Comparison of ENCODE assay signal across 8 cellular contexts in the genomic region with DNA sequence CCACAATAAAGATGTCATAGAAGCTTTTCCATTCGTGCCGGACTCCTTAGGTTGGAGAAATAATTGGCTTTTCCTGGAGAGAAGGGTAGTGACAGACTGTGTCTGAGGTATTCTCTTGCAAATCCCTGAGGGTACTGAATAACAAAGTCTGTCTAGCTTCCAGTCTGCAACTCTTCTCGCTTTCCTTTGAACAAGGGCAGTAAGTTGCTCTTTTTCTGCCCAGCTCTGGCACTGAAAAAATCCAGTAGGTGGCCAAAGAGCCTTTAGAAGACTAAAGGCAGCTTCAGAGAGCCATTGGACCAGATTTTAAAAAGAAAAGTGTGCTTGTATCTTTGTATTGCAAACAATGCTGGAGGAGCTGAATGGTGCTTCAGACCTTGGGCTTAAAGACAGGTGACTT. TPM values are rescaled to one million over a fixed set of nuclear protein-coding genes. Genes with fewer than 3 reads are reported as not detected.
DNase-seq lines count a peak whose midpoint lies in the region; ATAC-seq and TF ChIP-seq lines count a peak whose summit lies in the region.

No MANE protein-coding gene starts in this region.

- H3K9ac ChIP-seq in HUES6 (ENCODE audit: low read length), result peak overlapping the region; percentile 5

- peak; percentile 21 for ATAC-seq in memory B cell (ENCODE audit: low read depth)
- ATAC-seq in activated CD4-positive, CD25-positive, alpha-beta regulatory T cell treated with anti-CD3 and anti-CD28 coated beads, Interleukin-2, amount 50 U/mL, for 24 hours, result no peak

- H3K4me1 ChIP-seq in HUES6 (ENCODE audit: control insufficient read depth, insufficient read depth, low read length) (peaks cover 26% of the 10 kb centered on the region), Caco-2 (peaks cover 16% of the 10 kb centered on the region)

- CTCF ChIA-PET in Caco-2 (lab: Charles Lee), result interaction anchor here (1.0 kb wide), 1 partner anchor 329 kb away, joined by 4 read pairs; no protein-coding TSS in a partner anchor

- peak overlapping the region; percentile 44; the same call in 1 of the 2 replicates for H3K27ac ChIP-seq in HUES6 (ENCODE audit: low read depth, low read length)

- H3K36me3 ChIP-seq in GM06990 (ENCODE audit: control insufficient read depth, insufficient read depth, low read length), result no peaks in the 10 kb centered on the region
- no peaks in the 10 kb centered on the region for H3K36me3 ChIP-seq in HUES6 (ENCODE audit: control insufficient read depth, insufficient read depth, low read length)
- no peaks in the 10 kb centered on the region for H3K36me3 ChIP-seq in Caco-2 (ENCODE audit: control insufficient read depth, insufficient read depth, low read length)

- H3K27me3 ChIP-seq in GM06990 (replicated peaks; ENCODE audit: control insufficient read depth, insufficient read depth, low read length) (no peaks in the 10 kb centered on the region), HUES6 (ENCODE audit: control insufficient read depth, insufficient read depth, low read length) (no peaks in the 10 kb centered on the region), Caco-2 (replicated peaks; ENCODE audit: control insufficient read depth, insufficient read depth, low read length) (no peaks in the 10 kb centered on the region)

- H3K9me3 Mint-ChIP-seq in memory B cell (no peaks in the 10 kb centered on the region), Caco-2 (ENCODE audit: unreplicated experiment) (no peaks in the 10 kb centered on the region)

- H3K27ac Mint-ChIP-seq in memory B cell (peak overlapping the region; percentile 87), Caco-2 (ENCODE audit: unreplicated experiment) (no peak overlapping the region)

- in situ Hi-C loops in astrocyte of the spinal cord (cut with HindIII; ENCODE audit: low sequenced_read_pairs), result no loop called here

- H3K4me3 Mint-ChIP-seq in memory B cell (peak overlapping the region; percentile 80), Caco-2 (ENCODE audit: unreplicated experiment) (no peak overlapping the region)

- no TSS peak for BruUV-seq in Caco-2 (replicated peaks; lab: Mats Ljungman, UMichigan)

- H3K4me3 ChIP-seq in GM06990 (replicated peaks; ENCODE audit: low read depth, low read length) (peak overlapping the region; percentile 48), HUES6 (ENCODE audit: low read depth, low read length) (peak overlapping the region; percentile 7; the same call in 1 of the 2 replicates), astrocyte of the spinal cord (ENCODE audit: low read depth, low read length) (peak overlapping the region; percentile 23), Caco-2 (ENCODE audit: low read depth, low read length) (no peak overlapping the region)

- H3K9me3 ChIP-seq in HUES6 (ENCODE audit: control insufficient read depth, insufficient read depth, low read depth, low read length), result no peaks in the 10 kb centered on the region
- no peaks in the 10 kb centered on the region for H3K9me3 ChIP-seq in Caco-2

- TF ChIP-seq CTCF in GM06990 (IDR thresholded peaks at IDR 0.05; ENCODE audit: insufficient read depth, low read length, poor library complexity, severe bottlenecking), result peak; percentile 20
- peak; percentile 20 for TF ChIP-seq CTCF in astrocyte of the spinal cord (IDR thresholded peaks at IDR 0.05; ENCODE audit: low read depth, low read length)
- no peak for TF ChIP-seq CTCF in Caco-2 (IDR thresholded peaks at IDR 0.05; ENCODE audit: insufficient read depth in 1 of 2, low read depth in 1 of 2, low read length in 1 of 2, severe bottlenecking in 1 of 2, unreplicated experiment in 1 of 2)

- H3K36me3 Mint-ChIP-seq in memory B cell (no peaks in the 10 kb centered on the region), Caco-2 (ENCODE audit: insufficient read depth, unreplicated experiment) (no peaks in the 10 kb centered on the region)

- POLR2A ChIA-PET in Caco-2 (lab: Charles Lee), result no interaction called here

- H3K27me3 Mint-ChIP-seq in memory B cell (no peaks in the 10 kb centered on the region), Caco-2 (ENCODE audit: insufficient read depth, unreplicated experiment) (no peaks in the 10 kb centered on the region)

- no peak for DNase-seq in GM06990 (ENCODE audit: extremely low read depth, insufficient read length)
- DNase-seq in astrocyte of the spinal cord (ENCODE audit: low read depth, low spot score), result peak; percentile 41
- DNase-seq in memory B cell (ENCODE audit: low spot score in 2 of 2), result no peak
- DNase-seq in NCI-H748 (lab: John Stamatoyannopoulos, UW; ENCODE audit: unreplicated experiment), result no peak
- no peak for DNase-seq in Caco-2
- no peak for DNase-seq in GDM1 (lab: John Stamatoyannopoulos, UW)

- peaks cover 18% of the 10 kb centered on the region for H3K4me1 Mint-ChIP-seq in memory B cell
- H3K4me1 Mint-ChIP-seq in Caco-2 (ENCODE audit: low read depth, unreplicated experiment), result peaks cover 7% of the 10 kb centered on the region

- intact Hi-C loops in Caco-2 (cut with micrococcal nuclease; ENCODE audit: unreplicated experiment), result no loop called here

RNA-seq across cellular contexts. Expression of a gene that starts 20.7 kb away (rescaled TPM):
- 48.6 and 51.1 TPM in 2 replicates for total RNA-seq in Caco-2 (2022)

Comparison
In these comparisons a context has a peak if more than half of its experiments do, and no peak if none do; other contexts are left out.
1. CTCF ChIP-seq: peak in GM06990 (single experiment) and astrocyte of the spinal cord (single experiment); none in Caco-2 (0 of 2).